In genomic region chr17:29929006-29929543, GRCh38 we compare ENCODE assay signal across 8 cellular contexts. TPM values are rescaled to one million over a fixed set of nuclear protein-coding genes. Genes with fewer than 3 reads are reported as not detected.
DNase-seq lines count a peak whose midpoint lies in the region; ATAC-seq, FAIRE-seq and TF ChIP-seq lines count a peak whose summit lies in the region.

No MANE protein-coding gene starts in this region.

- ATAC-seq in GM18517 (IDR thresholded peaks at IDR 0.05; ENCODE audit: unreplicated experiment) (peak; percentile 1), GM12878 (peak; percentile 3; the same call in 1 of the 3 replicates), GM19023 (IDR thresholded peaks at IDR 0.05; ENCODE audit: unreplicated experiment) (no peak)

- POLR2A ChIA-PET in GM12878 (lab: Charles Lee): interaction anchor here (0.5 to 5.2 kb wide), 4 partner anchors 10 to 284 kb away, joined by 9 to 87 read pairs (median 20); no protein-coding TSS in a partner anchor

- in situ Hi-C loops in ACHN (cut with HindIII; ENCODE audit: low pct_ligation_motif_present, low pct_unique_long_range_greater_than_20kb, low sequenced_read_pairs) (loop anchor here (25.0 kb wide), 3 partner anchors 108 to 267 kb away; no protein-coding TSS in a partner anchor), GM12878 (cut with MboI) (no loop called here)

- H3K27ac ChIP-seq in GM12878 (ENCODE audit: control insufficient read depth, insufficient read depth) (peak overlapping the region; percentile 92), stomach (peak overlapping the region; percentile 93 to 97 (median 96))

- peak overlapping the region; percentile 87 for H3K4me2 ChIP-seq in GM12878 (ENCODE audit: control insufficient read depth, insufficient read depth)

- no peak for TF ChIP-seq POLR2A in GM12878 (IDR thresholded peaks at IDR 0.05; ENCODE audit: low read depth, low read length)
- no peak for TF ChIP-seq POLR2A in stomach (IDR thresholded peaks at IDR 0.05)

- H3K36me3 ChIP-seq in GM12878 (ENCODE audit: control insufficient read depth in 2 of 2, insufficient read depth in 2 of 2, low read length in 1 of 2): no peaks in the 10 kb centered on the region
- H3K36me3 ChIP-seq in stomach: no peaks in the 10 kb centered on the region

- peak overlapping the region; percentile 94 for H2AFZ ChIP-seq in GM12878 (ENCODE audit: control insufficient read depth, low read depth, low read length)

- H3K27me3 ChIP-seq in GM12878 (replicated peaks in 1 of 2; ENCODE audit: control insufficient read depth in 2 of 2, insufficient read depth in 2 of 2, low read length in 1 of 2) (no peaks in the 10 kb centered on the region), stomach (no peaks in the 10 kb centered on the region)

- intact Hi-C loops in GM12878 (cut with micrococcal nuclease; ENCODE audit: unreplicated experiment): no loop called here
- intact Hi-C loops in stomach (cut with DNase I; ENCODE audit: low total_unique reads): no loop called here

- H4K20me1 ChIP-seq in GM12878 (ENCODE audit: control insufficient read depth, insufficient read depth): no peaks in the 10 kb centered on the region

- no peak for TF ChIP-seq EP300 in GM12878 (IDR thresholded peaks at IDR 0.05; ENCODE audit: borderline replicate concordance in 1 of 2, control insufficient read depth in 1 of 2, low read depth in 2 of 2, low read length in 2 of 2)
- TF ChIP-seq EP300 in stomach (IDR thresholded peaks at IDR 0.05): no peak

- SMC1A ChIA-PET in GM12878 (lab: Charles Lee; ENCODE audit: uncharacterized antibody, unreplicated experiment): interaction anchor here (1.2 to 6.4 kb wide), 8 partner anchors 8 to 224 kb away, joined by 4 to 271 read pairs (median 26); no protein-coding TSS in a partner anchor

- DNase-seq in ACHN (peak; percentile 83), NCI-H69 (lab: John Stamatoyannopoulos, UW) (peak; percentile 84), GM12878 (ENCODE audit: low read depth, low spot score) (no peak), iris pigment epithelial cell (ENCODE audit: low read depth) (peak; percentile 29), stomach (peak; percentile 43)
- no peak for DNase-seq in activated effector memory CD4-positive, alpha-beta T cell treated with anti-CD3 and anti-CD28 coated beads, Interleukin-2, amount 50 U/mL, for 16 hours

- H3K79me2 ChIP-seq in GM12878 (ENCODE audit: control insufficient read depth, insufficient read depth, low read length): peaks cover 55% of the 10 kb centered on the region

- H3K9ac ChIP-seq in GM12878 (ENCODE audit: control insufficient read depth, insufficient read depth, low read length): peak overlapping the region; percentile 92

- no peak for TF ChIP-seq RAD21 in GM12878 (IDR thresholded peaks at IDR 0.05; ENCODE audit: insufficient read depth, low read depth, low read length)

- peaks cover 11% of the 10 kb centered on the region for H3K4me1 ChIP-seq in GM12878 (ENCODE audit: control insufficient read depth, insufficient read depth, low read length)
- peaks cover 18 to 48% (median 31%) of the 10 kb centered on the region in 4 donors for H3K4me1 ChIP-seq in stomach

- H3K4me3 ChIP-seq in GM12878 (peak overlapping the region; percentile 96), stomach (peak overlapping the region; percentile 75 to 97 (median 94))

- TF ChIP-seq CTCF in GM12878 (IDR thresholded peaks at IDR 0.05 in 2 of 3, conservative IDR thresholded peaks at IDR 0.05 in 1 of 3; ENCODE audit: control insufficient read depth in 2 of 3, extremely low read depth in 1 of 3, insufficient read depth in 1 of 3, low read depth in 3 of 3, low read length in 3 of 3): no peak
- TF ChIP-seq CTCF in stomach (IDR thresholded peaks at IDR 0.05): no peak

- H3K9me3 ChIP-seq in GM12878 (replicated peaks; ENCODE audit: control insufficient read depth, insufficient read depth, low read length): no peaks in the 10 kb centered on the region
- H3K9me3 ChIP-seq in stomach: no peaks in the 10 kb centered on the region

- CTCF ChIA-PET in GM12878 (lab: Yijun Ruan, JAX): interaction anchor here (1.2 to 9.0 kb wide), 8 partner anchors 9 to 167 kb away, joined by 3 to 454 read pairs (median 34); no protein-coding TSS in a partner anchor

- RAD21 ChIA-PET in GM12878 (lab: Charles Lee; ENCODE audit: unreplicated experiment): interaction anchor here (1.4 to 6.8 kb wide), 6 partner anchors 12 to 289 kb away, joined by 3 to 300 read pairs (median 8); no protein-coding TSS in a partner anchor

- FAIRE-seq in GM12878 (lab: Jason Lieb, UNC): peak; percentile 27

- WGBS in GM12878 (ENCODE audit: insufficient coverage, insufficient replicate concordance, low lambda C conversion rate, missing lambda C conversion rate): 1% methylated on average over 13 of the region's 13 CpGs
- 0 to 2% (median 1%) methylated on average over 13 of the region's 13 CpGs for WGBS in stomach, 5 donors

- BruUV-seq in GM12878 (replicated peaks; lab: Mats Ljungman, UMichigan): no TSS peak

TF ChIP-seq in GM12878, 131 proteins besides CTCF, POLR2A, EP300 and RAD21 (continues in another document):
- no peak for TF ChIP-seq SUZ12 (IDR thresholded peaks at IDR 0.05; ENCODE audit: unreplicated experiment)
- TF ChIP-seq, protein P1, sequence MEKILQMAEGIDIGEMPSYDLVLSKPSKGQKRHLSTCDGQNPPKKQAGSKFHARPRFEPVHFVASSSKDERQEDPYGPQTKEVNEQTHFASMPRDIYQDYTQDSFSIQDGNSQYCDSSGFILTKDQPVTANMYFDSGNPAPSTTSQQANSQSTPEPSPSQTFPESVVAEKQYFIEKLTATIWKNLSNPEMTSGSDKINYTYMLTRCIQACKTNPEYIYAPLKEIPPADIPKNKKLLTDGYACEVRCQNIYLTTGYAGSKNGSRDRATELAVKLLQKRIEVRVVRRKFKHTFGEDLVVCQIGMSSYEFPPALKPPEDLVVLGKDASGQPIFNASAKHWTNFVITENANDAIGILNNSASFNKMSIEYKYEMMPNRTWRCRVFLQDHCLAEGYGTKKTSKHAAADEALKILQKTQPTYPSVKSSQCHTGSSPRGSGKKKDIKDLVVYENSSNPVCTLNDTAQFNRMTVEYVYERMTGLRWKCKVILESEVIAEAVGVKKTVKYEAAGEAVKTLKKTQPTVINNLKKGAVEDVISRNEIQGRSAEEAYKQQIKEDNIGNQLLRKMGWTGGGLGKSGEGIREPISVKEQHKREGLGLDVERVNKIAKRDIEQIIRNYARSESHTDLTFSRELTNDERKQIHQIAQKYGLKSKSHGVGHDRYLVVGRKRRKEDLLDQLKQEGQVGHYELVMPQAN (conservative IDR thresholded peaks at IDR 0.05): 0 out of 2 replicates have a peak, but pooled peaks have one; percentile 17
- TF ChIP-seq ATF7 (IDR thresholded peaks at IDR 0.05; ENCODE audit: low read depth): no peak
- TF ChIP-seq, protein P2, sequence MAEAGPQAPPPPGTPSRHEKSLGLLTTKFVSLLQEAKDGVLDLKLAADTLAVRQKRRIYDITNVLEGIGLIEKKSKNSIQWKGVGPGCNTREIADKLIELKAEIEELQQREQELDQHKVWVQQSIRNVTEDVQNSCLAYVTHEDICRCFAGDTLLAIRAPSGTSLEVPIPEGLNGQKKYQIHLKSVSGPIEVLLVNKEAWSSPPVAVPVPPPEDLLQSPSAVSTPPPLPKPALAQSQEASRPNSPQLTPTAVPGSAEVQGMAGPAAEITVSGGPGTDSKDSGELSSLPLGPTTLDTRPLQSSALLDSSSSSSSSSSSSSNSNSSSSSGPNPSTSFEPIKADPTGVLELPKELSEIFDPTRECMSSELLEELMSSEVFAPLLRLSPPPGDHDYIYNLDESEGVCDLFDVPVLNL (IDR thresholded peaks at IDR 0.05; ENCODE audit: low read depth, low read length): no peak
- peak in 1 of 2 experiments; percentile 24; a peak in 1 of 4 replicates for TF ChIP-seq ETV6 (conservative IDR thresholded peaks at IDR 0.05 in 1 of 2, IDR thresholded peaks at IDR 0.05 in 1 of 2; ENCODE audit: borderline replicate concordance in 1 of 2, low read depth in 1 of 2)

RNA-seq across cellular contexts. Expression of gene SSH2, which starts 1.0 kb away (rescaled TPM):
- total RNA-seq in GM12878 (2013; cell fraction: nucleolus; rRNA removed): 242 and 253 TPM in 2 replicates
- total RNA-seq in GM12878 (2014; rRNA removed): 29.6 and 31.2 TPM in 2 replicates
- total RNA-seq in GM12878 (2014; rRNA removed; fragmentation: Illumina TruSeq; extraction: Trizol): 33.5 and 36.9 TPM in 2 replicates
- total RNA-seq in GM12878 (2021): 45.1 and 49.8 TPM in 2 replicates
- polyA plus RNA-seq in GM12878 (2011; ENCODE audit: low read depth): 21.6 TPM
- 65.9 and 72.0 TPM in 2 replicates for polyA plus RNA-seq in GM12878 (2011; rRNA removed)
- 44.1 and 49.3 TPM in 2 replicates for polyA plus RNA-seq in GM12878 (2011; cell fraction: cytosol; rRNA removed)
- 57.6 and 60.1 TPM in 2 replicates for polyA plus RNA-seq in GM12878 (2011; cell fraction: nucleus; rRNA removed)
- 32.0 and 33.4 TPM in 2 replicates for polyA plus RNA-seq in GM12878 (2012)
- 34.5 and 38.1 TPM in 2 replicates for polyA plus RNA-seq in GM12878 (2014; fragmentation: Illumina TruSeq; extraction: Trizol)
- polyA plus RNA-seq in GM12878 (2014; fragmentation: Nextera tagmentation; extraction: Ambion mirVana): 10 to 100 TPM in 1 of 2 experiments, 1 to 10 TPM in 1; 9.3 to 15.3 TPM
- polyA plus RNA-seq in GM12878 (2014; rRNA removed): 31.4 and 32.4 TPM in 2 replicates
- 10 to 100 TPM; 37.0 to 40.9 TPM for polyA plus RNA-seq in GM12878 (2016; fragmentation: Nextera tagmentation; extraction: Ambion mirVana)
- polyA minus RNA-seq in GM12878 (2011; rRNA and poly(A)+ RNA removed): 151 and 236 TPM in 2 replicates
- polyA minus RNA-seq in GM12878 (2011; cell fraction: cytosol; rRNA and poly(A)+ RNA removed): 53.9 and 54.5 TPM in 2 replicates
- 57.7 and 94.9 TPM in 2 replicates for polyA minus RNA-seq in GM12878 (2011; cell fraction: nucleus; rRNA and poly(A)+ RNA removed)
- 10 to 100 TPM; 19.3 to 44.9 (median 35.0) TPM for total RNA-seq in stomach
- polyA plus RNA-seq in stomach: 10 to 100 TPM in 2 of 3 donors, 1 to 10 TPM in 1; 7.8 to 21.0 (median 10.3) TPM

RNA-seq across cellular contexts. Expression of gene EFCAB5, which starts 12.4 kb away (rescaled TPM):
- 1.5 and 1.6 TPM in 2 replicates for total RNA-seq in GM12878 (2013; cell fraction: nucleolus; rRNA removed)
- total RNA-seq in GM12878 (2014; rRNA removed): 0.85 and 0.93 TPM in 2 replicates
- 1.1 and 1.6 TPM in 2 replicates for total RNA-seq in GM12878 (2014; rRNA removed; fragmentation: Illumina TruSeq; extraction: Trizol)
- total RNA-seq in GM12878 (2021): 0.98 and 1.1 TPM in 2 replicates
- not detected for polyA plus RNA-seq in GM12878 (2011; ENCODE audit: low read depth)
- polyA plus RNA-seq in GM12878 (2011; rRNA removed): 0.39 and 0.55 TPM in 2 replicates
- polyA plus RNA-seq in GM12878 (2011; cell fraction: cytosol; rRNA removed): 0.03 and 0.05 TPM in 2 replicates
- polyA plus RNA-seq in GM12878 (2011; cell fraction: nucleus; rRNA removed): 0.18 and 0.50 TPM in 2 replicates
- polyA plus RNA-seq in GM12878 (2012): 0.37 and 0.41 TPM in 2 replicates
- polyA plus RNA-seq in GM12878 (2014; fragmentation: Illumina TruSeq; extraction: Trizol): 0.35 and 1.6 TPM in 2 replicates
- polyA plus RNA-seq in GM12878 (2014; fragmentation: Nextera tagmentation; extraction: Ambion mirVana): under 1 TPM; 0.56 to 0.71 TPM
- polyA plus RNA-seq in GM12878 (2014; rRNA removed): 0.96 and 1.2 TPM in 2 replicates
- polyA plus RNA-seq in GM12878 (2016; fragmentation: Nextera tagmentation; extraction: Ambion mirVana): 1 to 10 TPM; 2.0 to 2.6 TPM
- 0.37 TPM in 1 of 2 replicates, not detected in the other for polyA minus RNA-seq in GM12878 (2011; rRNA and poly(A)+ RNA removed)
- not detected in 2 replicates for polyA minus RNA-seq in GM12878 (2011; cell fraction: cytosol; rRNA and poly(A)+ RNA removed)
- 0.19 and 0.24 TPM in 2 replicates for polyA minus RNA-seq in GM12878 (2011; cell fraction: nucleus; rRNA and poly(A)+ RNA removed)
- total RNA-seq in stomach: 1 to 10 TPM in 2 of 5 donors, under 1 TPM in 1, not detected in 2; 0.14 to 2.8 (median 2.6) TPM
- polyA plus RNA-seq in stomach: under 1 TPM in 1 of 3 donors, not detected in 2; 0.05 TPM

Comparison
In these comparisons a context has a peak if more than half of its experiments do, and no peak if none do; other contexts are left out.
1. DNase-seq: peak in ACHN (single experiment), NCI-H69 (single experiment), iris pigment epithelial cell (single experiment) and stomach (single experiment); none in GM12878 (single experiment) and activated effector memory CD4-positive, alpha-beta T cell treated with anti-CD3 and anti-CD28 coated beads, Interleukin-2, amount 50 U/mL, for 16 hours (single experiment).